ENCODE assay signal across 30 cellular contexts in the genomic region with DNA sequence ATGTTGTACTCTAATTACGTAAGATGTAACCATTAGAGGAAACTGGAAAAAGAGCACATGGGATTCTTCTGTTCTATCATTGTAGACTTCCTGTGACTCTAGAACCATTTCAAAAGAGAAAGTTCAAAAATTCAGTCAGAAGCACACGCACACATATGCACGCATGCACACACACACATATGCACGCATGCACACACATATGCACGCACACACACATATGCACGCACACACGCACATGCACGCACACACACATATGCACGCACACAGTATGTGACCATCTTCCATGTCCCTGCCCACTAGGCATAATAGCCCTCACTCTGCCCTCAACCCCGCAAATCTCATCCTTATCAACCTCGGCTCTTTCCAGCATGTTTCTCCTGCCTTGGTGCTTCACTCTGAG. TPM values are rescaled to one million over a fixed set of nuclear protein-coding genes. Genes with fewer than 3 reads are reported as not detected.
DNase-seq lines count a peak whose midpoint lies in the region; ATAC-seq, FAIRE-seq and TF ChIP-seq lines count a peak whose summit lies in the region.
"Had no signal": no experiment of that assay in that cellular context is flagged by ENCODE, and none has a peak within 500 bp of the region (broad histone marks: within the 10 kb centered on the region; RNA-seq: fewer than 3 reads in every experiment).

No MANE protein-coding gene starts in this region.

- H3K4me3 ChIP-seq in K562 (no peak overlapping the region), neuronal stem cell (ENCODE audit: low read length in 2 of 2) (peak overlapping the region in 1 of 2 donors; percentile 53)
- H3K4me3 ChIP-seq: BLaER1 had no signal

- no peak for TF ChIP-seq CTCF in natural killer cell (IDR thresholded peaks at IDR 0.05)
- no peak for TF ChIP-seq CTCF in K562 (IDR thresholded peaks at IDR 0.05 in 2 of 3, conservative IDR thresholded peaks at IDR 0.05 in 1 of 3; ENCODE audit: insufficient read depth in 2 of 3, low read depth in 1 of 3, low read length in 3 of 3)

- CTCF ChIA-PET in K562 (lab: Yijun Ruan, JAX; ENCODE audit: low intra/inter-chr PET ratio), result no interaction called here

- no peak for ATAC-seq in natural killer cell
- no peak for ATAC-seq in natural killer cell treated with Interleukin-12 subunit alpha and Interleukin-12 subunit beta and Interleukin-15 and Interleukin-18, amount 100 ng/mL, for 72 hours
- no peak for ATAC-seq in K562
- ATAC-seq in left cardiac atrium, result no peak

- no peaks in the 10 kb centered on the region for H3K36me3 Mint-ChIP-seq in natural killer cell
- H3K36me3 Mint-ChIP-seq in natural killer cell treated with Interleukin-12 subunit alpha and Interleukin-12 subunit beta and Interleukin-15 and Interleukin-18, amount 100 ng/mL, for 72 hours, result peaks cover 25% of the 10 kb centered on the region

- H3K4ac ChIP-seq in neuronal stem cell (ENCODE audit: low read length), result no peak overlapping the region

- no peak for TF ChIP-seq EP300 in K562 (IDR thresholded peaks at IDR 0.05; ENCODE audit: low read length)

- no peak overlapping the region for H2AK5ac ChIP-seq in neuronal stem cell (ENCODE audit: low read depth, low read length)

- no peak overlapping the region for H3K18ac ChIP-seq in neuronal stem cell (ENCODE audit: low read length)

- H3K9ac ChIP-seq in K562 (ENCODE audit: insufficient read depth in 1 of 2, low read depth in 2 of 2, low read length in 2 of 2), result no peak overlapping the region
- H3K9ac ChIP-seq in neuronal stem cell (ENCODE audit: low read depth, low read length, poor library complexity), result peak overlapping the region; percentile 79
- H3K9ac ChIP-seq: BLaER1 had no signal

- peaks cover 13% of the 10 kb centered on the region; the same call in 1 of the 2 replicates for H4K20me1 ChIP-seq in K562 (replicated peaks; ENCODE audit: control insufficient read depth, insufficient read depth, low read length)
- H4K20me1 ChIP-seq: BLaER1 had no signal

- H3K4me2 ChIP-seq in K562 (ENCODE audit: insufficient read depth, low read length) (no peak overlapping the region), neuronal stem cell (ENCODE audit: insufficient read depth, low read length, poor library complexity, severe bottlenecking) (no peak overlapping the region)
- H3K4me2 ChIP-seq: BLaER1 had no signal

- no peak overlapping the region for H4K91ac ChIP-seq in neuronal stem cell (ENCODE audit: low read depth, low read length, poor library complexity)

- peak overlapping the region; percentile 5 for H3K23ac ChIP-seq in neuronal stem cell (ENCODE audit: low read depth, low read length, poor library complexity)

- no peaks in the 10 kb centered on the region for H3K9me3 Mint-ChIP-seq in natural killer cell
- H3K9me3 Mint-ChIP-seq in natural killer cell treated with Interleukin-12 subunit alpha and Interleukin-12 subunit beta and Interleukin-15 and Interleukin-18, amount 100 ng/mL, for 72 hours, result peaks cover 8% of the 10 kb centered on the region

- DNase-seq in natural killer cell (no peak), K562 (ENCODE audit: extremely low read depth in 1 of 4, low spot score in 3 of 4) (no peak), neuronal stem cell (ENCODE audit: low spot score) (no peak), NCI-H82 treated with DMSO at 0.1 percent for 48 hours (lab: John Stamatoyannopoulos, UW; ENCODE audit: unreplicated experiment) (no peak), left cardiac atrium (no peak), globus pallidus (ENCODE audit: low spot score) (no peak)
- no peak for DNase-seq in natural killer cell treated with Interleukin-12 subunit alpha and Interleukin-12 subunit beta and Interleukin-15 and Interleukin-18, amount 100 ng/mL, for 72 hours (ENCODE audit: low spot score)
- DNase-seq: ACHN; BE2C; C1 segment of cervical spinal cord; CD4-positive, alpha-beta memory T cell; CD4-positive, CD25-positive, alpha-beta regulatory T cell; CD8-positive, alpha-beta memory T cell; COR-L47; DMS 273 treated with DMSO at 0.1 percent for 48 hours; DMS153; DMS53; DMS79; DND-41; EL; GDM1 had no signal

- H2AFZ ChIP-seq in K562 (ENCODE audit: low read depth, low read length), result no peak overlapping the region
- H2AFZ ChIP-seq in neuronal stem cell (ENCODE audit: low read length), result no peak overlapping the region

- H2BK120ac ChIP-seq in neuronal stem cell (ENCODE audit: low read depth, low read length), result no peak overlapping the region

- no peak overlapping the region for H3K27ac ChIP-seq in K562 (ENCODE audit: extremely low read depth, low read depth, low read length)
- H3K27ac ChIP-seq in neuronal stem cell (replicated peaks; ENCODE audit: low read length), result no peak overlapping the region
- H3K27ac ChIP-seq: 22Rv1, BLaER1 had no signal

- peak overlapping the region; percentile 35 for H3K4me3 Mint-ChIP-seq in natural killer cell
- no peak overlapping the region for H3K4me3 Mint-ChIP-seq in natural killer cell treated with Interleukin-12 subunit alpha and Interleukin-12 subunit beta and Interleukin-15 and Interleukin-18, amount 100 ng/mL, for 72 hours
- H3K4me3 Mint-ChIP-seq: CD14-positive monocyte; CD4-positive, CD25-positive, alpha-beta regulatory T cell; CD8-positive, alpha-beta memory T cell had no signal

- no peaks in the 10 kb centered on the region for H3K9me1 ChIP-seq in K562 (ENCODE audit: control insufficient read depth, insufficient read depth, low read length)

- peak overlapping the region in 1 of 2 donors; percentile 47 for H3K27ac Mint-ChIP-seq in natural killer cell
- peak overlapping the region in 1 of 2 donors; percentile 82 for H3K27ac Mint-ChIP-seq in natural killer cell treated with Interleukin-12 subunit alpha and Interleukin-12 subunit beta and Interleukin-15 and Interleukin-18, amount 100 ng/mL, for 72 hours

- peaks cover 2 to 11% of the 10 kb centered on the region in 2 experiments; a peak in 3 of 5 replicates for H3K4me1 ChIP-seq in K562 (replicated peaks in 1 of 2; ENCODE audit: control insufficient read depth in 2 of 2, insufficient read depth in 2 of 2, low read length in 2 of 2)
- H3K4me1 ChIP-seq in neuronal stem cell (ENCODE audit: control insufficient read depth in 2 of 2, insufficient read depth in 1 of 2, low read depth in 1 of 2, low read length in 2 of 2), result no peaks in the 10 kb centered on the region
- H3K4me1 ChIP-seq: BE2C had no signal

- no peak for TF ChIP-seq POLR2A in K562 (conservative IDR thresholded peaks at IDR 0.05)

- in situ Hi-C loops in K562 (cut with MboI), result no loop called here

- intact Hi-C loops in natural killer cell (cut with micrococcal nuclease), result no loop called here
- intact Hi-C loops in K562 (cut with micrococcal nuclease), result no loop called here
- intact Hi-C loops in left cardiac atrium (cut with DNase I), result no loop called here

- H3K4me1 Mint-ChIP-seq in natural killer cell, result peaks cover 40 to 43% of the 10 kb centered on the region in 2 donors
- peaks cover 22 to 37% of the 10 kb centered on the region in 2 donors for H3K4me1 Mint-ChIP-seq in natural killer cell treated with Interleukin-12 subunit alpha and Interleukin-12 subunit beta and Interleukin-15 and Interleukin-18, amount 100 ng/mL, for 72 hours (ENCODE audit: low read depth in 2 of 2)

- H4K8ac ChIP-seq in neuronal stem cell (ENCODE audit: low read depth, low read length), result no peak overlapping the region

- H3K79me1 ChIP-seq in neuronal stem cell (ENCODE audit: low read depth, low read length), result peaks cover 3% of the 10 kb centered on the region

- no peak for TF ChIP-seq RAD21 in K562 (CRISPR knock-in tag; conservative IDR thresholded peaks at IDR 0.05 in 1 of 2, IDR thresholded peaks at IDR 0.05 in 1 of 2)

- H3K27me3 ChIP-seq in K562 (ENCODE audit: control insufficient read depth in 2 of 2, insufficient read depth in 2 of 2, low read length in 2 of 2) (no peaks in the 10 kb centered on the region), neuronal stem cell (ENCODE audit: control insufficient read depth in 3 of 3, insufficient read depth in 3 of 3, low read depth in 1 of 3, low read length in 3 of 3) (no peaks in the 10 kb centered on the region)
- H3K27me3 ChIP-seq: BE2C, BLaER1 had no signal

- no peaks in the 10 kb centered on the region for H3K27me3 Mint-ChIP-seq in natural killer cell (ENCODE audit: low read depth in 2 of 2)
- no peaks in the 10 kb centered on the region for H3K27me3 Mint-ChIP-seq in natural killer cell treated with Interleukin-12 subunit alpha and Interleukin-12 subunit beta and Interleukin-15 and Interleukin-18, amount 100 ng/mL, for 72 hours
- H3K27me3 Mint-ChIP-seq: CD4-positive, alpha-beta memory T cell; CD8-positive, alpha-beta memory T cell had no signal

- H3K9me3 ChIP-seq in K562 (replicated peaks; ENCODE audit: control insufficient read depth, insufficient read depth, low read depth, low read length), result peaks cover 2% of the 10 kb centered on the region; the same call in 1 of the 2 replicates
- H3K9me3 ChIP-seq in neuronal stem cell (replicated peaks in 1 of 2; ENCODE audit: control insufficient read depth in 2 of 2, insufficient read depth in 1 of 2, low read depth in 1 of 2, low read length in 2 of 2), result peaks cover 3 to 8% of the 10 kb centered on the region in 2 donors
- H3K9me3 ChIP-seq: BE2C had no signal

- peaks cover 64% of the 10 kb centered on the region for H3K79me2 ChIP-seq in K562 (ENCODE audit: control insufficient read depth, insufficient read depth, low read length)

- no peak for FAIRE-seq in K562 (lab: Jason Lieb, UNC)
- FAIRE-seq: A204.1, GM12891, GM19239 had no signal

- no peak overlapping the region for H3K14ac ChIP-seq in neuronal stem cell (ENCODE audit: low read length)

- 90% methylated on average over 8 of the region's 11 CpGs for WGBS in K562 (ENCODE audit: insufficient coverage, low coverage, missing lambda C conversion rate)
- WGBS in neuronal stem cell (ENCODE audit: extremely low coverage in 2 of 2, insufficient read length in 2 of 2, insufficient replicate concordance in 1 of 2), 2 donors, result no CpG with 5 or more reads among the region's 11 CpGs

- no peak overlapping the region for H2BK5ac ChIP-seq in neuronal stem cell (ENCODE audit: low read length)

- POLR2A ChIA-PET in K562 (lab: Yijun Ruan, JAX), result no interaction called here

- H2BK12ac ChIP-seq in neuronal stem cell (ENCODE audit: low read length), result no peak overlapping the region

- H3K36me3 ChIP-seq in K562 (ENCODE audit: control insufficient read depth, insufficient read depth, low read length) (peaks cover 32% of the 10 kb centered on the region; the same call in 2 of the 3 replicates), neuronal stem cell (replicated peaks in 1 of 2; ENCODE audit: control insufficient read depth in 2 of 2, insufficient read depth in 2 of 2, low read length in 2 of 2) (peaks cover 0 to 5% of the 10 kb centered on the region in 2 donors)
- H3K36me3 ChIP-seq: BE2C had no signal

- BruUV-seq in K562 (replicated peaks; lab: Mats Ljungman, UMichigan), result no TSS peak

- H2BK15ac ChIP-seq in neuronal stem cell (ENCODE audit: low read length), result no peak overlapping the region

RNA-seq across cellular contexts. Expression of gene GP6, which starts 14.0 kb away (rescaled TPM):
- total RNA-seq in natural killer cell (1 to 10 TPM in 2 of 3 donors, under 1 TPM in 1; 0.95 to 3.3 (median 2.3) TPM), K562 (2014; rRNA removed) (9.7 and 14.7 TPM in 2 replicates), K562 (2014; rRNA removed; fragmentation: Illumina TruSeq; extraction: Trizol) (5.7 and 7.3 TPM in 2 replicates), K562 (2015; rRNA removed; fragmentation: Illumina TruSeq; extraction: Trizol) (3.1 and 3.2 TPM in 2 replicates), K562 (2021) (13.8 and 21.1 TPM in 2 replicates), left cardiac atrium (under 1 TPM; 0.13 to 0.24 TPM)
- under 1 TPM in 1 of 2 donors, not detected in 1; 0.22 TPM for total RNA-seq in natural killer cell treated with Interleukin-12 subunit alpha and Interleukin-12 subunit beta and Interleukin-15 and Interleukin-18, amount 100 ng/mL, for 72 hours
- 21.2 and 44.5 TPM in 2 replicates for total RNA-seq in K562 (2011; cell fraction: chromatin; rRNA removed; ENCODE audit: low replicate concordance)
- total RNA-seq in K562 (2011; cell fraction: nucleolus; rRNA removed), result 22.6 and 39.5 TPM in 2 replicates
- total RNA-seq in K562 (2011; cell fraction: nucleoplasm; rRNA removed), result 29.0 and 50.9 TPM in 2 replicates
- polyA plus RNA-seq in K562 (2011; rRNA removed) (4.6 and 15.8 TPM in 2 replicates), K562 (2014; fragmentation: Illumina TruSeq; extraction: Trizol) (19.6 and 26.5 TPM in 2 replicates), K562 (2014; fragmentation: Nextera tagmentation; extraction: Ambion mirVana) (1 to 10 TPM; 5.4 to 5.7 TPM), K562 (2014; rRNA removed) (12.4 and 17.5 TPM in 2 replicates)
- 4.3 and 28.1 TPM in 2 replicates for polyA plus RNA-seq in K562 (2011; cell fraction: cytosol; rRNA removed)
- polyA plus RNA-seq in K562 (2011; cell fraction: nucleus; rRNA removed), result 3.8 and 33.4 TPM in 2 replicates
- polyA plus RNA-seq in K562 (2012), result 6.4 and 10.7 TPM in 2 replicates
- polyA minus RNA-seq in K562 (2011; rRNA and poly(A)+ RNA removed), result 1.9 and 8.0 TPM in 2 replicates
- polyA minus RNA-seq in K562 (2011; cell fraction: cytosol; rRNA and poly(A)+ RNA removed), result 3.7 and 9.2 TPM in 2 replicates
- polyA minus RNA-seq in K562 (2011; cell fraction: nucleus; rRNA and poly(A)+ RNA removed), result 1.9 and 6.6 TPM in 2 replicates
- polyA plus RNA-seq in neuronal stem cell (2013, experiment 1 of 2), result 0.26 TPM
- 0.17 TPM for polyA plus RNA-seq in neuronal stem cell (2013, experiment 2 of 2)
- total RNA-seq: A673; CD8-positive, alpha-beta memory T cell; G401 had no signal
- polyA plus RNA-seq: AG04450; CD4-positive, alpha-beta memory T cell; CD4-positive, CD25-positive, alpha-beta regulatory T cell had no signal

RNA-seq across cellular contexts. Expression of gene RDH13, which starts 38.8 kb away (rescaled TPM):
- total RNA-seq in natural killer cell, result 10 to 100 TPM; 18.2 to 25.3 (median 19.3) TPM
- total RNA-seq in natural killer cell treated with Interleukin-12 subunit alpha and Interleukin-12 subunit beta and Interleukin-15 and Interleukin-18, amount 100 ng/mL, for 72 hours, result 10 to 100 TPM; 13.4 to 31.0 TPM
- total RNA-seq in K562 (2011; cell fraction: chromatin; rRNA removed; ENCODE audit: low replicate concordance), result 86.2 and 226 TPM in 2 replicates
- total RNA-seq in K562 (2011; cell fraction: nucleolus; rRNA removed), result 132 and 156 TPM in 2 replicates
- total RNA-seq in K562 (2011; cell fraction: nucleoplasm; rRNA removed), result 101 and 114 TPM in 2 replicates
- total RNA-seq in K562 (2014; rRNA removed), result 63.2 and 78.7 TPM in 2 replicates
- 25.8 and 29.2 TPM in 2 replicates for total RNA-seq in K562 (2014; rRNA removed; fragmentation: Illumina TruSeq; extraction: Trizol)
- 41.9 and 43.3 TPM in 2 replicates for total RNA-seq in K562 (2015; rRNA removed; fragmentation: Illumina TruSeq; extraction: Trizol)
- 65.7 and 70.3 TPM in 2 replicates for total RNA-seq in K562 (2021)
- polyA plus RNA-seq in K562 (2011; rRNA removed), result 23.3 and 28.6 TPM in 2 replicates
- polyA plus RNA-seq in K562 (2011; cell fraction: cytosol; rRNA removed), result 19.8 and 50.7 TPM in 2 replicates
- 75.3 and 114 TPM in 2 replicates for polyA plus RNA-seq in K562 (2011; cell fraction: nucleus; rRNA removed)
- polyA plus RNA-seq in K562 (2012), result 36.1 and 51.9 TPM in 2 replicates
- 39.5 and 44.9 TPM in 2 replicates for polyA plus RNA-seq in K562 (2014; fragmentation: Illumina TruSeq; extraction: Trizol)
- 1 to 10 TPM; 7.5 to 9.8 TPM for polyA plus RNA-seq in K562 (2014; fragmentation: Nextera tagmentation; extraction: Ambion mirVana)
- 51.2 and 53.8 TPM in 2 replicates for polyA plus RNA-seq in K562 (2014; rRNA removed)
- 19.9 and 43.3 TPM in 2 replicates for polyA minus RNA-seq in K562 (2011; rRNA and poly(A)+ RNA removed)
- 18.3 and 33.0 TPM in 2 replicates for polyA minus RNA-seq in K562 (2011; cell fraction: cytosol; rRNA and poly(A)+ RNA removed)
- polyA minus RNA-seq in K562 (2011; cell fraction: nucleus; rRNA and poly(A)+ RNA removed), result 32.5 and 38.9 TPM in 2 replicates
- polyA plus RNA-seq in neuronal stem cell (2013, experiment 1 of 2), result 7.9 TPM
- polyA plus RNA-seq in neuronal stem cell (2013, experiment 2 of 2), result 7.9 TPM
- total RNA-seq in left cardiac atrium, result 10 to 100 TPM; 33.9 to 41.1 TPM

RNA-seq across cellular contexts. Expression of gene EPS8L1, which starts 51.6 kb away (rescaled TPM):
- total RNA-seq in natural killer cell (10 to 100 TPM in 1 of 3 donors, 1 to 10 TPM in 2; 8.8 to 15.7 (median 10.0) TPM), K562 (2014; rRNA removed) (18.1 and 21.3 TPM in 2 replicates), K562 (2014; rRNA removed; fragmentation: Illumina TruSeq; extraction: Trizol) (6.8 and 8.0 TPM in 2 replicates), K562 (2015; rRNA removed; fragmentation: Illumina TruSeq; extraction: Trizol) (9.6 and 11.5 TPM in 2 replicates), K562 (2021) (17.3 and 18.9 TPM in 2 replicates), left cardiac atrium (1 to 10 TPM; 2.2 to 3.7 TPM)
- total RNA-seq in natural killer cell treated with Interleukin-12 subunit alpha and Interleukin-12 subunit beta and Interleukin-15 and Interleukin-18, amount 100 ng/mL, for 72 hours, result 1 to 10 TPM; 1.3 to 8.7 TPM
- 21.2 and 53.9 TPM in 2 replicates for total RNA-seq in K562 (2011; cell fraction: chromatin; rRNA removed; ENCODE audit: low replicate concordance)
- 25.4 and 29.5 TPM in 2 replicates for total RNA-seq in K562 (2011; cell fraction: nucleolus; rRNA removed)
- 24.6 and 30.8 TPM in 2 replicates for total RNA-seq in K562 (2011; cell fraction: nucleoplasm; rRNA removed)
- polyA plus RNA-seq in K562 (2011; rRNA removed) (11.9 and 13.2 TPM in 2 replicates), K562 (2014; fragmentation: Illumina TruSeq; extraction: Trizol) (13.5 and 14.0 TPM in 2 replicates), K562 (2014; fragmentation: Nextera tagmentation; extraction: Ambion mirVana) (under 1 TPM; 0.35 to 0.59 TPM), K562 (2014; rRNA removed) (15.9 and 22.1 TPM in 2 replicates)
- polyA plus RNA-seq in K562 (2011; cell fraction: cytosol; rRNA removed), result 9.1 and 15.2 TPM in 2 replicates
- polyA plus RNA-seq in K562 (2011; cell fraction: nucleus; rRNA removed), result 39.1 and 62.6 TPM in 2 replicates
- 22.7 and 23.7 TPM in 2 replicates for polyA plus RNA-seq in K562 (2012)
- 3.1 and 7.7 TPM in 2 replicates for polyA minus RNA-seq in K562 (2011; rRNA and poly(A)+ RNA removed)
- 5.2 and 6.4 TPM in 2 replicates for polyA minus RNA-seq in K562 (2011; cell fraction: cytosol; rRNA and poly(A)+ RNA removed)
- polyA minus RNA-seq in K562 (2011; cell fraction: nucleus; rRNA and poly(A)+ RNA removed), result 10.0 and 12.8 TPM in 2 replicates
- polyA plus RNA-seq in neuronal stem cell (2013, experiment 1 of 2), result 19.6 TPM
- 18.4 TPM for polyA plus RNA-seq in neuronal stem cell (2013, experiment 2 of 2)

RNA-seq across cellular contexts. Expression of gene NLRP2, which starts 57.9 kb away (rescaled TPM):
- total RNA-seq in natural killer cell (10 to 100 TPM; 30.2 to 71.2 (median 42.6) TPM), K562 (2014; rRNA removed) (21.6 and 22.2 TPM in 2 replicates), K562 (2014; rRNA removed; fragmentation: Illumina TruSeq; extraction: Trizol) (24.2 and 25.5 TPM in 2 replicates), K562 (2015; rRNA removed; fragmentation: Illumina TruSeq; extraction: Trizol) (17.3 and 18.5 TPM in 2 replicates), K562 (2021) (33.2 and 36.2 TPM in 2 replicates), left cardiac atrium (under 1 TPM in 1 of 2 donors, not detected in 1; 0.88 TPM)
- total RNA-seq in natural killer cell treated with Interleukin-12 subunit alpha and Interleukin-12 subunit beta and Interleukin-15 and Interleukin-18, amount 100 ng/mL, for 72 hours, result 100 to 1,000 TPM in 1 of 2 donors, 10 to 100 TPM in 1; 50.3 to 154 TPM
- 112 and 159 TPM in 2 replicates for total RNA-seq in K562 (2011; cell fraction: chromatin; rRNA removed; ENCODE audit: low replicate concordance)
- total RNA-seq in K562 (2011; cell fraction: nucleolus; rRNA removed), result 75.3 and 84.4 TPM in 2 replicates
- 69.2 and 82.2 TPM in 2 replicates for total RNA-seq in K562 (2011; cell fraction: nucleoplasm; rRNA removed)
- polyA plus RNA-seq in K562 (2011; rRNA removed) (59.3 and 65.5 TPM in 2 replicates), K562 (2014; fragmentation: Illumina TruSeq; extraction: Trizol) (25.1 and 28.1 TPM in 2 replicates), K562 (2014; fragmentation: Nextera tagmentation; extraction: Ambion mirVana) (10 to 100 TPM; 10.1 to 11.9 TPM), K562 (2014; rRNA removed) (25.0 and 29.9 TPM in 2 replicates)
- 28.5 and 40.0 TPM in 2 replicates for polyA plus RNA-seq in K562 (2011; cell fraction: cytosol; rRNA removed)
- 79.9 and 89.0 TPM in 2 replicates for polyA plus RNA-seq in K562 (2011; cell fraction: nucleus; rRNA removed)
- 19.8 and 24.8 TPM in 2 replicates for polyA plus RNA-seq in K562 (2012)
- polyA minus RNA-seq in K562 (2011; rRNA and poly(A)+ RNA removed), result 50.6 and 66.3 TPM in 2 replicates
- polyA minus RNA-seq in K562 (2011; cell fraction: cytosol; rRNA and poly(A)+ RNA removed), result 22.9 and 31.5 TPM in 2 replicates
- 22.8 and 38.0 TPM in 2 replicates for polyA minus RNA-seq in K562 (2011; cell fraction: nucleus; rRNA and poly(A)+ RNA removed)
- 0.03 TPM for polyA plus RNA-seq in neuronal stem cell (2013, experiment 1 of 2)
- 0.03 TPM for polyA plus RNA-seq in neuronal stem cell (2013, experiment 2 of 2)
- total RNA-seq: G401 had no signal
